8 cellular contexts compared by ENCODE assay signal in the genomic region with DNA sequence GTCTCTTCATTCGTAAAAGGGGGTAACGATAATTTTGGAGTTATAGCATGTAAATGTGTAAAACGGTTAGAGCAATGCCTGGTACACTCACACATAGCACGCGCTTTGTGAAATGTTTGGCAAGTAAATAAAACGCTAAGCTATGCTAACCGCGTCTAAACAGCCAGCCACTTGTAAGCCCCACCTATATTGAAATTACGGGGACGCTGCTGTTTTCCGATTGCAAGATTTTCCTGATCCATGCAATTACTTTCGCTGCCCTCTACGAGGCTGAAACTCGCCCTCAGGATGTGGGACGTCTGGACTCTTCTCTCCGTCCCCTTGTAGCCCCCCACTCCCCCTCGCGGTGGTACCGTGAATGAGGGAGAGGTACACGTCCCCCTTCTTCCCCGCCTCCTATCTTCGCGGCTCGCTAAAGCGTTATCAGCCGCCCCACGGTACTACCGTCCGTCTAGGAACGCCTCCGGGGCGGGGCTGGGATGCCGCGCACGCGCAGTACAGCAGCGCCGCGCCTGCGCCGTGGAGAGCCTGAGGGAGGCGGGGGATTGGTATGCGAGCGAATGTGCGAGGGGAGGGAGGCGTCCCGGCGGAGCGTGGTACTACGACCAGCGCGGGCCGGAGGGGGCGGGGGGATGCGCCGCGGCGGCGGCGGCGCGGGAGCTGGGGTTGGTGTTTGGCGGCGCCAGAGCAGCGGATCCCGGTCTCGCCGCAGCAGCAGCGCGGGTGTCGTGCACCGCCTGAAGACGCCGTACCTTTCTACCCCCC. TPM values are rescaled to one million over a fixed set of nuclear protein-coding genes. Genes with fewer than 3 reads are reported as not detected.
DNase-seq lines count a peak whose midpoint lies in the region; ATAC-seq and TF ChIP-seq lines count a peak whose summit lies in the region.

A gene (plus strand): TSS at position 685 of the 765 bp plus-strand sequence.

- TF ChIP-seq CTCF in right atrium auricular region (IDR thresholded peaks at IDR 0.05), result peak in 1 of 2 donors; percentile 41
- TF ChIP-seq CTCF in uterus (IDR thresholded peaks at IDR 0.05), result peak; percentile 25 to 63 (median 36)

- no peaks in the 10 kb centered on the region for H3K9me3 ChIP-seq in right atrium auricular region
- H3K9me3 ChIP-seq in uterus, result no peaks in the 10 kb centered on the region

- no peaks in the 10 kb centered on the region for H3K27me3 ChIP-seq in right atrium auricular region
- no peaks in the 10 kb centered on the region for H3K27me3 ChIP-seq in uterus

- DNase-seq in NCI-H187 treated with DMSO at 0.1 percent for 48 hours (lab: John Stamatoyannopoulos, UW) (peak; percentile 85), anterior cingulate cortex (lab: John Stamatoyannopoulos, UW) (peak; percentile 66 to 99 (median 96)), right atrium auricular region (ENCODE audit: low spot score) (peak; percentile 94), pulmonary artery endothelial cell (ENCODE audit: low read depth, low spot score) (peak; percentile 83), uterus (peak; percentile 95 to 98)

- peak within 1 kb of the TSS; percentile 91 to 94 for H3K27ac ChIP-seq in right atrium auricular region
- H3K27ac ChIP-seq in uterus, result peak within 1 kb of the TSS; percentile 95 to 96

- H3K4me1 ChIP-seq in right atrium auricular region, result peaks cover 0 to 62% of the 10 kb centered on the region in 2 donors
- H3K4me1 ChIP-seq in uterus, result peaks cover 0 to 17% of the 10 kb centered on the region in 2 donors

- intact Hi-C loops in T-helper 2 cell treated with Interferon-gamma antibody and Interleukin-4, amounts not matched to agents 100 ng/mL and 5 ng/mL, for 36 hours (cut with micrococcal nuclease), result loop anchor here (1.0 to 10.0 kb wide), 8 partner anchors 26 to 1698 kb away; a partner anchor contains a TSS
- intact Hi-C loops in uterus (cut with DNase I; ENCODE audit: low total_unique reads), result no loop called here

- peak; percentile 36 for ATAC-seq in GM18499 (IDR thresholded peaks at IDR 0.05; ENCODE audit: insufficient read depth, unreplicated experiment)
- peak; percentile 60 for ATAC-seq in HG02943 (IDR thresholded peaks at IDR 0.05; ENCODE audit: low read depth, unreplicated experiment)

- H3K36me3 ChIP-seq in right atrium auricular region, result no peaks in the 10 kb centered on the region
- H3K36me3 ChIP-seq in uterus, result no peaks in the 10 kb centered on the region

- peak within 1 kb of the TSS; percentile 73 to 92 for H3K4me3 ChIP-seq in right atrium auricular region
- peak within 1 kb of the TSS; percentile 62 to 78 for H3K4me3 ChIP-seq in uterus

- TF ChIP-seq POLR2A in uterus (IDR thresholded peaks at IDR 0.05), result peak; percentile 70 to 89

RNA-seq across cellular contexts. Expression of the gene that starts here (rescaled TPM):
- 47.7 and 50.8 TPM in 2 replicates for total RNA-seq in T-helper 2 cell treated with Interferon-gamma antibody and Interleukin-4, amounts not matched to agents 100 ng/mL and 5 ng/mL, for 36 hours
- total RNA-seq in right atrium auricular region (10 to 100 TPM in 1 of 2 donors, 1 to 10 TPM in 1; 9.2 to 10.5 TPM), pulmonary artery endothelial cell (8.9 and 15.5 TPM in 2 replicates), uterus (10 to 100 TPM; 27.9 to 38.2 (median 29.4) TPM)

Comparison
In these comparisons a context has a peak if more than half of its experiments do, and no peak if none do; other contexts are left out.
1. Peak in every context shown above with its lines: DNase-seq, ATAC-seq, H3K4me3 ChIP-seq and H3K27ac ChIP-seq.